ENCODE assay signal across 1 cellular context in genomic region chr7:31892099-31892787, GRCh38.
TF ChIP-seq lines count a peak whose summit lies in the region.

No MANE protein-coding gene starts in this region.

TF ChIP-seq in GM12878, 131 proteins besides CTCF, POLR2A, EP300 and RAD21 (continued from another document):
- TF ChIP-seq ZBTB11 (CRISPR knock-in tag; IDR thresholded peaks at IDR 0.05) = no peak
- no peak for TF ChIP-seq MTA3 (IDR thresholded peaks at IDR 0.05; ENCODE audit: borderline replicate concordance, low read length)
- TF ChIP-seq CBFB (IDR thresholded peaks at IDR 0.05; ENCODE audit: low read depth) = no peak
